In genomic region chr22:37284807-37285355, GRCh38 we compare ENCODE assay signal across 9 cellular contexts. TPM values are rescaled to one million over a fixed set of nuclear protein-coding genes. Genes with fewer than 3 reads are reported as not detected.
DNase-seq lines count a peak whose midpoint lies in the region; ATAC-seq and TF ChIP-seq lines count a peak whose summit lies in the region.
"Had no signal": no experiment of that assay in that cellular context is flagged by ENCODE, and none has a peak within 500 bp of the region (broad histone marks: within the 10 kb centered on the region; RNA-seq: fewer than 3 reads in every experiment).

No MANE protein-coding gene starts in this region.

- peak; percentile 63 for DNase-seq in activated CD8-positive, alpha-beta memory T cell treated with anti-CD3 and anti-CD28 coated beads, Interleukin-2, amount 50 U/mL, for 4 hours
- DNase-seq in right atrium auricular region (ENCODE audit: low spot score) (peak; percentile 70), substantia nigra (lab: John Stamatoyannopoulos, UW) (peak in 33 of 49 donors; percentile 17 to 72 (median 32)), NCI-H2081 (lab: John Stamatoyannopoulos, UW) (no peak), NCI-H1694 (lab: John Stamatoyannopoulos, UW) (no peak)

- H3K9me3 ChIP-seq in BLaER1 = no peaks in the 10 kb centered on the region
- H3K9me3 ChIP-seq in right atrium auricular region = no peaks in the 10 kb centered on the region

- H4K20me1 ChIP-seq in BLaER1 = peaks cover 4% of the 10 kb centered on the region; the same call in 1 of the 2 replicates

- peak overlapping the region; percentile 77 for H3K9ac ChIP-seq in BLaER1

- H3K4me1 ChIP-seq in BLaER1 (peaks cover 98% of the 10 kb centered on the region), right atrium auricular region (peaks cover 0 to 8% of the 10 kb centered on the region in 2 donors)

- peak overlapping the region; percentile 67 for H3K4me3 ChIP-seq in BLaER1
- peak overlapping the region in 1 of 2 donors; percentile 25 for H3K4me3 ChIP-seq in right atrium auricular region

- no peaks in the 10 kb centered on the region for H3K27me3 ChIP-seq in BLaER1
- H3K27me3 ChIP-seq in right atrium auricular region = no peaks in the 10 kb centered on the region

- H3K36me3 ChIP-seq in BLaER1 (peaks cover 8% of the 10 kb centered on the region; the same call in 1 of the 2 replicates), right atrium auricular region (no peaks in the 10 kb centered on the region)

- peak; percentile 42 for ATAC-seq in HG03460 (IDR thresholded peaks at IDR 0.05; ENCODE audit: unreplicated experiment)
- no peak for ATAC-seq in HG02798 (IDR thresholded peaks at IDR 0.05; ENCODE audit: poor library complexity, unreplicated experiment)

- H3K4me2 ChIP-seq in BLaER1 = peak overlapping the region; percentile 98

- no peak for TF ChIP-seq CTCF in right atrium auricular region (IDR thresholded peaks at IDR 0.05)

- peak overlapping the region; percentile 84 for H3K27ac ChIP-seq in BLaER1
- H3K27ac ChIP-seq in right atrium auricular region = peak overlapping the region; percentile 33 to 34
- peak overlapping the region; percentile 62 for H3K27ac ChIP-seq in substantia nigra (ENCODE audit: low read depth, low read length, poor library complexity, severe bottlenecking)

RNA-seq across cellular contexts. Expression of gene CYTH4, which starts 2.6 kb away (rescaled TPM):
- total RNA-seq in right atrium auricular region = 1 to 10 TPM; 1.5 to 5.9 TPM
- total RNA-seq: kidney epithelial cell had no signal

RNA-seq across cellular contexts. Expression of gene RAC2, which starts 40.8 kb away (rescaled TPM):
- total RNA-seq in right atrium auricular region = 10 to 100 TPM in 1 of 2 donors, 1 to 10 TPM in 1; 2.9 to 10.3 TPM

Comparison
In these comparisons a context has a peak if more than half of its experiments do, and no peak if none do; other contexts are left out.
1. H3K27ac ChIP-seq: peak in every context shown above with its lines; median percentile 84 in BLaER1; 62 in substantia nigra; 34 in right atrium auricular region.
2. DNase-seq: peak in activated CD8-positive, alpha-beta memory T cell treated with anti-CD3 and anti-CD28 coated beads, Interleukin-2, amount 50 U/mL, for 4 hours (single experiment), right atrium auricular region (single experiment) and substantia nigra (33 of 49); none in NCI-H2081 (0 of 2) and NCI-H1694 (single experiment).